In genomic region chr9:112403802-112404201, GRCh38 we compare ENCODE assay signal across 25 cellular contexts.
"Had no signal": no experiment of that assay in that cellular context is flagged by ENCODE, and none has a peak within 500 bp of the region (broad histone marks: within the 10 kb centered on the region; RNA-seq: fewer than 3 reads in every experiment).

No MANE protein-coding gene starts in this region.

- H3K4me3 ChIP-seq: esophagus squamous epithelium, gastroesophageal sphincter, heart right ventricle had no signal

- H3K27me3 ChIP-seq: brain microvascular endothelial cell, esophagus squamous epithelium, gastroesophageal sphincter, heart right ventricle had no signal

- DNase-seq: activated CD4-positive, alpha-beta memory T cell treated with anti-CD3 and anti-CD28 coated beads for 36 hours; activated CD4-positive, alpha-beta T cell treated with anti-CD3 and anti-CD28 coated beads for 36 hours; activated CD4-positive, alpha-beta T cell treated with anti-CD3 and anti-CD28 coated beads, Interleukin-2, amount 10 ng/mL, durations not matched to agents 24 days and 14 days; activated CD4-positive, CD25-positive, alpha-beta regulatory T cell; activated CD4-positive, CD25-positive, alpha-beta regulatory T cell treated with anti-CD3 and anti-CD28 coated beads, Interleukin-2, amount 50 U/mL, for 72 hours; activated CD8-positive, alpha-beta memory T cell treated with anti-CD3 and anti-CD28 coated beads, Interleukin-2, amount 10 ng/mL, durations not matched to agents 7 days and 5 days; activated CD8-positive, alpha-beta memory T cell treated with anti-CD3 and anti-CD28 coated beads, Interleukin-2, amount 50 U/mL, for 4 hours; activated CD8-positive, alpha-beta T cell treated with anti-CD3 and anti-CD28 coated beads, Interleukin-2, amount 10 ng/mL, durations not matched to agents 7 days and 5 days; activated effector memory CD4-positive, alpha-beta T cell treated with anti-CD3 and anti-CD28 coated beads, Interleukin-2, amount 50 U/mL, for 16 hours; activated naive CD4-positive, alpha-beta T cell treated with anti-CD3 and anti-CD28 coated beads for 36 hours; activated naive CD8-positive, alpha-beta T cell treated with anti-CD3 and anti-CD28 coated beads for 36 hours; activated naive CD8-positive, alpha-beta T cell treated with anti-CD3 and anti-CD28 coated beads, Interleukin-2, amount 50 U/mL, for 24 hours; activated T-cell treated with anti-CD3 and anti-CD28 coated beads, Interleukin-2, amount 50 U/mL, for 1 hour; activated T-cell treated with anti-CD3 and anti-CD28 coated beads, Interleukin-2, amount 50 U/mL, for 48 hours; amniotic stem cell; anterior cingulate cortex; brain microvascular endothelial cell; cortex of kidney; effector CD8-positive, alpha-beta T cell; esophagus squamous epithelium; foreskin melanocyte; heart right ventricle; T-cell; T1000 had no signal

- H3K9me3 ChIP-seq: gastroesophageal sphincter had no signal

- ATAC-seq: activated CD4-positive, alpha-beta T cell treated with anti-CD3 and anti-CD28 coated beads for 36 hours; activated CD8-positive, alpha-beta memory T cell treated with anti-CD3 and anti-CD28 coated beads, Interleukin-2, amount 10 ng/mL, durations not matched to agents 7 days and 5 days; activated CD8-positive, alpha-beta T cell treated with anti-CD3 and anti-CD28 coated beads, Interleukin-2, amount 10 ng/mL, durations not matched to agents 7 days and 5 days; activated naive CD8-positive, alpha-beta T cell treated with anti-CD3 and anti-CD28 coated beads, Interleukin-2, amount 50 U/mL, for 24 hours; gastroesophageal sphincter; heart right ventricle; T-cell had no signal
